ENCODE assay signal across 9 cellular contexts in the genomic region with DNA sequence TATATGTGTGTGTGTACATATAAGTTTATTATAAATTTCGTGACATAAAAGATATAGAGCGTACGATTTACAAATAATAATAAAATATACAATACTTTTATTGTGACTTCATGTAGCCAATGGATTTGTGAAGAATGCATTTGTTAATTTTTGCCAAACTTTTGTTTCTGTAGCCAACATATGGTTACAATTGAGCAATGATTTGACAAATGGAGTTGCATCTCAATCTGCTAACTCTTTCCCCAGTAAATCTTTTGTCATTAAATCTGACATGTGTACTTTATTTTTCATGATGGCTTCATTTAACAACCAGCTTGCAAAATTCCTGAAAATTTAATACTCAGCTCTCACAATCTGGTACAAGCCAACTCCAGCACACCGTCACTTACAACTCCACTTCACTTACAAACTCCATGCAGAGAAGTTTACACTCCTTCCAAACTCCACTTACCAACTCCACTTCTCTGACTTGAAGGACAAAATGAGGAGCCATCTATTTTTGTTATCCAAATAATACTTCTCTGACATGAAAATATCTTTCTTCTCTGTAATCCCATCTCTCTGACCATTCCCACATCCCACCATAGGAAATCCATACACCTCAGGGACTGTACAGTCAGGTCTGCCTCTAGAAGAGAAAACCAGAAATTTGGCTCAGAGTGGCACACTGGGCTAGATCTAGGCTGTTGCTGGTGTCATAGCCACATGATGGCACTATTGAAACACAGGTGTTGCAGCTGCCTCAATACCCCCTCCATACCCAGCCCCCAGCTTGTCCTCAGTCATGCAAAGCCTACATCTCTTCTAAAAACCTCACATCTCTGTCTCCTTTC. TPM values are rescaled to one million over a fixed set of nuclear protein-coding genes. Genes with fewer than 3 reads are reported as not detected.
DNase-seq lines count a peak whose midpoint lies in the region; ATAC-seq and TF ChIP-seq lines count a peak whose summit lies in the region.
"Had no signal": no experiment of that assay in that cellular context is flagged by ENCODE, and none has a peak within 500 bp of the region (broad histone marks: within the 10 kb centered on the region; RNA-seq: fewer than 3 reads in every experiment).

No MANE protein-coding gene starts in this region.

- no peaks in the 10 kb centered on the region for H3K9me3 Mint-ChIP-seq in activated T-cell treated with anti-CD3 and anti-CD28 coated beads, Interleukin-2, amount 50 U/mL, for 72 hours
- H3K9me3 Mint-ChIP-seq in activated T-cell treated with anti-CD3 and anti-CD28 coated beads, Interleukin-2, amount 50 U/mL, for 24 hours: no peaks in the 10 kb centered on the region
- peaks cover 1% of the 10 kb centered on the region for H3K9me3 Mint-ChIP-seq in activated naive CD8-positive, alpha-beta T cell treated with anti-CD3 and anti-CD28 coated beads, Interleukin-2, amount 10 ng/mL, durations not matched to agents 7 days and 5 days

- no peak overlapping the region for H3K4me3 Mint-ChIP-seq in activated T-cell treated with anti-CD3 and anti-CD28 coated beads, Interleukin-2, amount 50 U/mL, for 72 hours
- H3K4me3 Mint-ChIP-seq in activated T-cell treated with anti-CD3 and anti-CD28 coated beads, Interleukin-2, amount 50 U/mL, for 24 hours: no peak overlapping the region
- H3K4me3 Mint-ChIP-seq in activated naive CD8-positive, alpha-beta T cell treated with anti-CD3 and anti-CD28 coated beads, Interleukin-2, amount 10 ng/mL, durations not matched to agents 7 days and 5 days: no peak overlapping the region

- H3K27ac Mint-ChIP-seq in activated T-cell treated with anti-CD3 and anti-CD28 coated beads, Interleukin-2, amount 50 U/mL, for 72 hours: no peak overlapping the region
- no peak overlapping the region for H3K27ac Mint-ChIP-seq in activated T-cell treated with anti-CD3 and anti-CD28 coated beads, Interleukin-2, amount 50 U/mL, for 24 hours
- no peak overlapping the region for H3K27ac Mint-ChIP-seq in activated naive CD8-positive, alpha-beta T cell treated with anti-CD3 and anti-CD28 coated beads, Interleukin-2, amount 10 ng/mL, durations not matched to agents 7 days and 5 days

- peak; percentile 65 for TF ChIP-seq CTCF in LNCaP clone FGC (IDR thresholded peaks at IDR 0.05; ENCODE audit: control insufficient read depth, extremely low read depth, insufficient read depth)

- peak; percentile 18 to 20 for DNase-seq in activated T-cell treated with anti-CD3 and anti-CD28 coated beads, Interleukin-2, amount 50 U/mL, for 72 hours
- no peak for DNase-seq in activated T-cell treated with anti-CD3 and anti-CD28 coated beads, Interleukin-2, amount 50 U/mL, for 24 hours
- DNase-seq in LNCaP clone FGC (ENCODE audit: low read depth) (no peak), left kidney (ENCODE audit: low read depth, low spot score) (peak; percentile 26), DMS79 treated with DMSO at 0.1 percent for 48 hours (lab: John Stamatoyannopoulos, UW) (no peak), HK-2 (ENCODE audit: unreplicated experiment) (no peak)
- DNase-seq in activated naive CD8-positive, alpha-beta T cell treated with anti-CD3 and anti-CD28 coated beads, Interleukin-2, amount 10 ng/mL, durations not matched to agents 7 days and 5 days: no peak

- peaks cover 8% of the 10 kb centered on the region for H3K27me3 Mint-ChIP-seq in activated T-cell treated with anti-CD3 and anti-CD28 coated beads, Interleukin-2, amount 50 U/mL, for 72 hours (ENCODE audit: low read depth)
- peaks cover 2% of the 10 kb centered on the region for H3K27me3 Mint-ChIP-seq in activated T-cell treated with anti-CD3 and anti-CD28 coated beads, Interleukin-2, amount 50 U/mL, for 24 hours
- peaks cover 11% of the 10 kb centered on the region for H3K27me3 Mint-ChIP-seq in activated naive CD8-positive, alpha-beta T cell treated with anti-CD3 and anti-CD28 coated beads, Interleukin-2, amount 10 ng/mL, durations not matched to agents 7 days and 5 days

- H3K4me1 Mint-ChIP-seq in activated T-cell treated with anti-CD3 and anti-CD28 coated beads, Interleukin-2, amount 50 U/mL, for 72 hours (ENCODE audit: low read depth): no peaks in the 10 kb centered on the region
- H3K4me1 Mint-ChIP-seq in activated T-cell treated with anti-CD3 and anti-CD28 coated beads, Interleukin-2, amount 50 U/mL, for 24 hours (ENCODE audit: low read depth): no peaks in the 10 kb centered on the region
- no peaks in the 10 kb centered on the region for H3K4me1 Mint-ChIP-seq in activated naive CD8-positive, alpha-beta T cell treated with anti-CD3 and anti-CD28 coated beads, Interleukin-2, amount 10 ng/mL, durations not matched to agents 7 days and 5 days

- no peak overlapping the region for H3K4me3 ChIP-seq in LNCaP clone FGC (ENCODE audit: low read depth, low read length)
- H3K4me3 ChIP-seq: skin epidermis had no signal

- peaks cover 3% of the 10 kb centered on the region in 2 donors for H3K36me3 Mint-ChIP-seq in activated T-cell treated with anti-CD3 and anti-CD28 coated beads, Interleukin-2, amount 50 U/mL, for 72 hours (ENCODE audit: insufficient read depth in 2 of 2)
- no peaks in the 10 kb centered on the region for H3K36me3 Mint-ChIP-seq in activated T-cell treated with anti-CD3 and anti-CD28 coated beads, Interleukin-2, amount 50 U/mL, for 24 hours (ENCODE audit: low read depth)
- no peaks in the 10 kb centered on the region for H3K36me3 Mint-ChIP-seq in activated naive CD8-positive, alpha-beta T cell treated with anti-CD3 and anti-CD28 coated beads, Interleukin-2, amount 10 ng/mL, durations not matched to agents 7 days and 5 days

- peak; percentile 72 to 78 for ATAC-seq in activated T-cell treated with anti-CD3 and anti-CD28 coated beads, Interleukin-2, amount 50 U/mL, for 72 hours (replicated peaks in 1 of 2)
- peak; percentile 63 for ATAC-seq in activated naive CD8-positive, alpha-beta T cell treated with anti-CD3 and anti-CD28 coated beads, Interleukin-2, amount 10 ng/mL, durations not matched to agents 7 days and 5 days (ENCODE audit: low read depth)
- ATAC-seq in GM19395 (IDR thresholded peaks at IDR 0.05; ENCODE audit: unreplicated experiment): no peak

- POLR2A ChIA-PET in activated naive CD8-positive, alpha-beta T cell treated with anti-CD3 and anti-CD28 coated beads, Interleukin-2, amount 10 ng/mL, durations not matched to agents 7 days and 5 days (lab: Charles Lee): no interaction called here

RNA-seq across cellular contexts. Expression of a gene that starts 26.6 kb away (rescaled TPM):
- total RNA-seq in activated T-cell treated with anti-CD3 and anti-CD28 coated beads, Interleukin-2, amount 50 U/mL, for 72 hours: 10 to 100 TPM; 18.2 to 20.0 TPM
- total RNA-seq in activated naive CD8-positive, alpha-beta T cell treated with anti-CD3 and anti-CD28 coated beads, Interleukin-2, amount 10 ng/mL, durations not matched to agents 7 days and 5 days: 10 to 100 TPM; 12.9 to 14.4 TPM

RNA-seq across cellular contexts. Expression of a gene that starts 50.7 kb away (rescaled TPM):
- total RNA-seq in activated T-cell treated with anti-CD3 and anti-CD28 coated beads, Interleukin-2, amount 50 U/mL, for 72 hours: 100 to 1,000 TPM; 129 to 162 TPM
- total RNA-seq in activated naive CD8-positive, alpha-beta T cell treated with anti-CD3 and anti-CD28 coated beads, Interleukin-2, amount 10 ng/mL, durations not matched to agents 7 days and 5 days: 10 to 100 TPM; 71.8 to 81.2 TPM

Comparison
In these comparisons a context has a peak if more than half of its experiments do, and no peak if none do; other contexts are left out.
1. DNase-seq: peak in activated T-cell treated with anti-CD3 and anti-CD28 coated beads, Interleukin-2, amount 50 U/mL, for 72 hours (2 of 2) and left kidney (single experiment); none in activated T-cell treated with anti-CD3 and anti-CD28 coated beads, Interleukin-2, amount 50 U/mL, for 24 hours (single experiment), LNCaP clone FGC (single experiment), activated naive CD8-positive, alpha-beta T cell treated with anti-CD3 and anti-CD28 coated beads, Interleukin-2, amount 10 ng/mL, durations not matched to agents 7 days and 5 days (single experiment), DMS79 treated with DMSO at 0.1 percent for 48 hours (single experiment) and HK-2 (single experiment).